Comparison of ENCODE assay signal across 8 cellular contexts in the genomic region with DNA sequence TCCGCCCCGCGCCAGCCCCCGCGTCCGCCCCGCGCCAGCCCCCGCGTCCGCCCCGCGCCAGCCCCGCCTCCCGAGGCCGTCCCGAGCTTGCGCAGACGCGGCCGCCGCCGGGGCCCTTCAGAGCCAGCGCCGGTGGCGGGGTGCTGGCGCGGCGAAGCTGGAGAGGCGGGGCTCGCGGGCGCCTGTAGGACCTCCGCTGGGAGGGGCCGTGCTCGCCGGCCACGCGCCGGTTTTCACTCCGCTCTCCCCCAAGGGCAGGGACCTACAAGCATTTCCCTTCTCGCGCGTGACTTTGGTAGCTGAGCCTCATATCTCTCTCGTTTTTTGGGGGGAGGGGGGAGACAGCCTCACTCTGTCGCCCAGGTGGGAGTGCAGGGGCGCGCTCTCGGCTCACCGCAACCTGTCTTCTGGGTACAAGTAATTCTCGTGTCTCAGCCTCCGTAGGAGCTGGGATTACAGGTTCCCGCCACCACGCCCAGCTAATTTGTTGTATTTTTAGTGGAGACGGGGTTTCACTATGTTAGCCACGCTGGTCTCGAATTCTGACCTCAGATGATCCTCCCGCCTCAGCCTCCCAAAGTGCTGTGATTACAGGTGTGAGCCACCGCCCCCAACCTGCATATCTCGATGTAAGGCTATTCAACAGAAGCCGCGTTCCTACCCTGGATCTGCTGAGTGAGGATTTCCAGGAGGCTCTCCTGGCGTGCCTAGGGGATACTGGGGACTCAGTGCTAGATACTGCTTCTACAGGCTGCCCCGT. TPM values are rescaled to one million over a fixed set of nuclear protein-coding genes. Genes with fewer than 3 reads are reported as not detected.
DNase-seq lines count a peak whose midpoint lies in the region; ATAC-seq and TF ChIP-seq lines count a peak whose summit lies in the region.

A gene (minus strand): TSS at position 159 of the 760 bp plus-strand sequence. CDS start 6,595 bp downstream, outside the sequence.

- H3K9me3 Mint-ChIP-seq in chondrocyte (ENCODE audit: low read depth) = peaks cover 15% of the 10 kb centered on the region

- ATAC-seq in HG02981 (IDR thresholded peaks at IDR 0.05; ENCODE audit: unreplicated experiment) = peak; percentile 91

- peaks cover 21% of the 10 kb centered on the region for H3K36me3 Mint-ChIP-seq in chondrocyte (ENCODE audit: low read depth)

- H3K4me3 Mint-ChIP-seq in chondrocyte (ENCODE audit: unreplicated experiment) = peak within 1 kb of the TSS; percentile 81

- peak; percentile 23 for DNase-seq in NCI-H2107 treated with DMSO at 0.1 percent for 48 hours (lab: John Stamatoyannopoulos, UW; ENCODE audit: unreplicated experiment)
- DNase-seq in NCI-H2107 (lab: John Stamatoyannopoulos, UW) = no peak
- peak; percentile 54 for DNase-seq in NCI-H2171 treated with DMSO at 0.1 percent for 48 hours (lab: John Stamatoyannopoulos, UW)
- peak; percentile 57 for DNase-seq in activated CD4-positive, alpha-beta T cell treated with anti-CD3 and anti-CD28 coated beads for 1 hour
- no peak for DNase-seq in chondrocyte (ENCODE audit: low spot score)
- DNase-seq in kidney tubule cell (ENCODE audit: low spot score) = peak; percentile 78
- peak; percentile 83 for DNase-seq in stimulated activated CD4-positive, alpha-beta T cell treated with anti-CD3 and anti-CD28 coated beads, Interleukin-15, amount 100 ng/mL, for 24 hours

- no peaks in the 10 kb centered on the region for H3K27me3 Mint-ChIP-seq in chondrocyte (ENCODE audit: low read depth)

- TF ChIP-seq CTCF in chondrocyte (IDR thresholded peaks at IDR 0.05) = no peak

- H3K27ac Mint-ChIP-seq in chondrocyte (ENCODE audit: unreplicated experiment) = peak within 1 kb of the TSS; percentile 85

- peaks cover 17% of the 10 kb centered on the region for H3K4me1 Mint-ChIP-seq in chondrocyte (ENCODE audit: low read depth)

RNA-seq across cellular contexts. Expression of the gene that starts here (rescaled TPM):
- total RNA-seq in chondrocyte = 12.1 to 16.3 TPM (median 14.3 TPM) in 3 replicates

Comparison
In these comparisons a context has a peak if more than half of its experiments do, and no peak if none do; other contexts are left out.
1. DNase-seq: peak in NCI-H2107 treated with DMSO at 0.1 percent for 48 hours (single experiment), NCI-H2171 treated with DMSO at 0.1 percent for 48 hours (single experiment), activated CD4-positive, alpha-beta T cell treated with anti-CD3 and anti-CD28 coated beads for 1 hour (single experiment), kidney tubule cell (single experiment) and stimulated activated CD4-positive, alpha-beta T cell treated with anti-CD3 and anti-CD28 coated beads, Interleukin-15, amount 100 ng/mL, for 24 hours (single experiment); none in NCI-H2107 (single experiment) and chondrocyte (single experiment).